19 cellular contexts compared by ENCODE assay signal in genomic region chr1:158060001-158060400, GRCh38.
DNase-seq lines count a peak whose midpoint lies in the region; ATAC-seq, FAIRE-seq and TF ChIP-seq lines count a peak whose summit lies in the region.
"Had no signal": no experiment of that assay in that cellular context is flagged by ENCODE, and none has a peak within 500 bp of the region (broad histone marks: within the 10 kb centered on the region; RNA-seq: fewer than 3 reads in every experiment).

No MANE protein-coding gene starts in this region.

- ATAC-seq in right cardiac atrium (no peak), GM21360 (IDR thresholded peaks at IDR 0.05; ENCODE audit: unreplicated experiment) (no peak)
- ATAC-seq: naive thymus-derived CD4-positive, alpha-beta T cell; stimulated activated effector memory CD8-positive, alpha-beta T cell treated with anti-CD3 and anti-CD28 coated beads, Interleukin-12 subunit alpha, Interleukin-12 subunit beta, amount 100 ng/mL, for 72 hours had no signal

- H3K27ac ChIP-seq in H1 (ENCODE audit: low read depth, low read length) (no peak overlapping the region), mesodermal cell (ENCODE audit: low read depth, low read length, severe bottlenecking) (peak overlapping the region; percentile 72), right cardiac atrium (ENCODE audit: low read length) (no peak overlapping the region)
- H3K27ac ChIP-seq: ascending aorta, parathyroid adenoma, sigmoid colon, testis had no signal

- H2BK5ac ChIP-seq in H1 (ENCODE audit: low read depth, low read length) = peak overlapping the region; percentile 55

- H2BK120ac ChIP-seq in H1 (replicated peaks; ENCODE audit: low read depth, low read length) = no peak overlapping the region

- H3K36me3 ChIP-seq in H1 (ENCODE audit: control insufficient read depth in 2 of 4, insufficient read depth in 4 of 4, low read length in 3 of 4) = no peaks in the 10 kb centered on the region
- H3K36me3 ChIP-seq in mesodermal cell (ENCODE audit: control insufficient read depth, insufficient read depth, low read length) = peaks cover 62% of the 10 kb centered on the region
- H3K36me3 ChIP-seq: sigmoid colon had no signal

- H3K4me2 ChIP-seq in H1 (ENCODE audit: insufficient read depth in 1 of 2, low read depth in 2 of 2, low read length in 2 of 2) = no peak overlapping the region; a peak in 1 of 4 replicates
- H3K4me2 ChIP-seq: SK-N-SH had no signal

- no peak overlapping the region for H3K23ac ChIP-seq in H1 (ENCODE audit: insufficient read length)

- no peak overlapping the region; the same call in 1 of the 2 replicates for H2BK20ac ChIP-seq in H1 (ENCODE audit: low read length)

- H3K9me3 ChIP-seq in H1 (ENCODE audit: insufficient read depth in 2 of 2, low read depth in 1 of 2, low read length in 1 of 2) (no peaks in the 10 kb centered on the region), mesodermal cell (ENCODE audit: control insufficient read depth, low read length) (no peaks in the 10 kb centered on the region), right cardiac atrium (ENCODE audit: control insufficient read depth, low read length) (no peaks in the 10 kb centered on the region)
- H3K9me3 ChIP-seq: ascending aorta, sigmoid colon, SK-N-SH, testis had no signal

- TF ChIP-seq EP300 in H1 (IDR thresholded peaks at IDR 0.05; ENCODE audit: borderline replicate concordance in 1 of 2, low read depth in 2 of 2, low read length in 2 of 2) = no peak

- H3K4ac ChIP-seq in H1 (replicated peaks; ENCODE audit: insufficient read length, low read depth, low read length) = no peak overlapping the region

- WGBS in H1 (ENCODE audit: extremely low coverage in 1 of 2, insufficient coverage in 1 of 2, insufficient read length in 1 of 2, insufficient replicate concordance in 2 of 2, low coverage in 1 of 2, low lambda C conversion rate in 2 of 2, missing lambda C conversion rate in 1 of 2), 2 experiments = 65% methylated on average over 4 of the region's 4 CpGs; no CpG with 5 or more reads in 1 of the 2 experiments
- WGBS in mesodermal cell (ENCODE audit: insufficient coverage in 2 of 2), 2 experiments = 13 to 20% methylated on average over 2 to 4 of the region's 4 CpGs
- WGBS in right cardiac atrium = 40% methylated on average over 4 of the region's 4 CpGs

- no peak overlapping the region for H4K5ac ChIP-seq in H1 (ENCODE audit: insufficient read length, low read depth, low read length)

- H3K79me1 ChIP-seq in H1 (ENCODE audit: low read depth, low read length) = peaks cover 12% of the 10 kb centered on the region

- H2AK5ac ChIP-seq in H1 (ENCODE audit: low read depth, low read length) = 0 out of 2 replicates have a peak overlapping the region, but pooled peaks have one; percentile 40

- peaks cover 0 to 8% of the 10 kb centered on the region in 2 experiments for H4K20me1 ChIP-seq in H1 (replicated peaks in 1 of 2; ENCODE audit: control insufficient read depth in 1 of 2, insufficient read depth in 2 of 2, low read length in 2 of 2)

- H4K8ac ChIP-seq in H1 (ENCODE audit: extremely low read depth, insufficient read depth, low read length) = no peak overlapping the region

- peak overlapping the region; percentile 69 for H2BK12ac ChIP-seq in H1 (ENCODE audit: low read depth, low read length)

- H3K23me2 ChIP-seq in H1 (ENCODE audit: low read depth, low read length) = no peaks in the 10 kb centered on the region; the same call in 1 of the 2 replicates

- POLR2A ChIA-PET in H1 (lab: Charles Lee; ENCODE audit: partially characterized antibody) = no interaction called here

- no peak overlapping the region for H4K91ac ChIP-seq in H1 (replicated peaks; ENCODE audit: insufficient read length, low read length)

- TF ChIP-seq POLR2A in H1 (IDR thresholded peaks at IDR 0.05; ENCODE audit: control extremely low read depth in 1 of 2, low read depth in 2 of 2, low read length in 2 of 2) = no peak

- H3K56ac ChIP-seq in H1 (replicated peaks; ENCODE audit: insufficient read length, low read depth, low read length) = peak overlapping the region; percentile 32

- H2AFZ ChIP-seq in H1 (ENCODE audit: low read length) = no peak overlapping the region
- H2AFZ ChIP-seq: parathyroid adenoma had no signal

- no peak overlapping the region for H3K9ac ChIP-seq in H1 (replicated peaks in 1 of 4; ENCODE audit: extremely low read depth in 1 of 4, low read depth in 3 of 4, low read length in 3 of 4)
- H3K9ac ChIP-seq: parathyroid adenoma, SK-N-SH had no signal

- FAIRE-seq in D721Med (lab: Jason Lieb, UNC) (peak; percentile 99), H1 (lab: Jason Lieb, UNC) (peak; percentile 50)

- DNase-seq in D721Med (ENCODE audit: insufficient read length, low spot score) (no peak), NCI-H524 treated with DMSO at 0.1 percent for 48 hours (lab: John Stamatoyannopoulos, UW) (peak; percentile 63), H1 (ENCODE audit: low read depth in 1 of 2, low spot score in 2 of 2) (peak in 1 of 2 experiments; percentile 23), right cardiac atrium (no peak), NCI-H146 (lab: John Stamatoyannopoulos, UW) (no peak)
- DNase-seq in stimulated activated naive CD4-positive, alpha-beta T cell (lab: John Stamatoyannopoulos, UW) = no peak
- DNase-seq: activated CD4-positive, CD25-positive, alpha-beta regulatory T cell treated with anti-CD3 and anti-CD28 coated beads, Interleukin-2, amount 50 U/mL, for 72 hours; C1 segment of cervical spinal cord; KG1; naive thymus-derived CD4-positive, alpha-beta T cell; NCI-H2029 treated with DMSO at 0.1 percent for 48 hours; sigmoid colon; SK-N-SH; testis had no signal

- H3K4me1 ChIP-seq in H1 (replicated peaks in 1 of 4; ENCODE audit: control insufficient read depth in 3 of 4, insufficient read depth in 4 of 4, low read length in 3 of 4) = peaks cover 4 to 24% (median 12%) of the 10 kb centered on the region in 4 experiments
- peaks cover 52% of the 10 kb centered on the region for H3K4me1 ChIP-seq in mesodermal cell (ENCODE audit: control insufficient read depth, insufficient read depth, low read length, poor library complexity, severe bottlenecking)
- peaks cover 11% of the 10 kb centered on the region for H3K4me1 ChIP-seq in right cardiac atrium (ENCODE audit: control insufficient read depth, insufficient read depth, low read length)
- H3K4me1 ChIP-seq: parathyroid adenoma, testis had no signal

- 0 out of 2 replicates have a peak overlapping the region, but pooled peaks have one; percentile 74 for H2BK15ac ChIP-seq in H1 (ENCODE audit: low read length)

- CTCF ChIA-PET in H1 (lab: Charles Lee; ENCODE audit: partially characterized antibody) = interaction anchor here (1.0 to 9.0 kb wide), 11 partner anchors 16 to 96 kb away, joined by 3 to 75 read pairs (median 5); partner anchors contain the start of gene KIRREL1

- intact Hi-C loops in right cardiac atrium (cut with DNase I) = no loop called here

- H3K4me3 ChIP-seq in H1 (ENCODE audit: extremely low read depth in 1 of 4, insufficient read depth in 2 of 4, low read depth in 3 of 4, low read length in 4 of 4) = no peak overlapping the region
- H3K4me3 ChIP-seq in mesodermal cell (ENCODE audit: extremely low read depth, insufficient read depth, low read length, poor library complexity, severe bottlenecking) = no peak overlapping the region
- H3K4me3 ChIP-seq in right cardiac atrium (ENCODE audit: low read length) = no peak overlapping the region
- H3K4me3 ChIP-seq: ascending aorta, sigmoid colon, testis had no signal

- H3K79me2 ChIP-seq in H1 (ENCODE audit: control insufficient read depth in 1 of 2, insufficient read depth in 2 of 2, low read length in 2 of 2) = peaks cover 0 to 21% of the 10 kb centered on the region in 2 experiments; a peak in 3 of 4 replicates
- H3K79me2 ChIP-seq: parathyroid adenoma had no signal

- H3K18ac ChIP-seq in H1 (ENCODE audit: extremely low read depth, low read length) = peak overlapping the region; percentile 53; the same call in 1 of the 2 replicates

- no peak overlapping the region for H3K14ac ChIP-seq in H1 (ENCODE audit: insufficient read length)

- no peak for TF ChIP-seq RAD21 in H1 (IDR thresholded peaks at IDR 0.05 in 1 of 2, conservative IDR thresholded peaks at IDR 0.05 in 1 of 2; ENCODE audit: low read depth in 2 of 2, low read length in 2 of 2)

- TF ChIP-seq CTCF in D721Med (IDR thresholded peaks at IDR 0.05; ENCODE audit: insufficient read depth, missing control alignments) = no peak
- TF ChIP-seq CTCF in H1 (IDR thresholded peaks at IDR 0.05; ENCODE audit: control extremely low read depth in 1 of 3, insufficient read depth in 1 of 3, low read depth in 1 of 3, low read length in 3 of 3) = no peak

- H3K27me3 ChIP-seq in H1 (replicated peaks in 1 of 4; ENCODE audit: control insufficient read depth in 3 of 4, extremely low read depth in 1 of 4, insufficient read depth in 3 of 4, low read length in 3 of 4) = no peaks in the 10 kb centered on the region
- no peaks in the 10 kb centered on the region for H3K27me3 ChIP-seq in right cardiac atrium (ENCODE audit: control insufficient read depth, insufficient read depth)
- H3K27me3 ChIP-seq: ascending aorta, sigmoid colon, testis had no signal

TF ChIP-seq in H1, 55 proteins besides CTCF, POLR2A, EP300 and RAD21 (continues in another document):
- no peak for TF ChIP-seq SP4 (IDR thresholded peaks at IDR 0.05; ENCODE audit: low read length)
- TF ChIP-seq CHD2 (IDR thresholded peaks at IDR 0.05; ENCODE audit: low read length) = no peak
- TF ChIP-seq TCF12 (IDR thresholded peaks at IDR 0.05; ENCODE audit: low read depth, low read length) = 0 out of 2 replicates have a peak, but pooled peaks have one; percentile 63
- TF ChIP-seq SUZ12 (IDR thresholded peaks at IDR 0.05; ENCODE audit: low read length) = no peak
- no peak for TF ChIP-seq KDM1A (IDR thresholded peaks at IDR 0.05; ENCODE audit: borderline replicate concordance, low read length)
- no peak for TF ChIP-seq ASH2L (IDR thresholded peaks at IDR 0.05; ENCODE audit: low read length)
- TF ChIP-seq CBX5 (IDR thresholded peaks at IDR 0.05; ENCODE audit: low read depth, low read length) = no peak
- no peak for TF ChIP-seq NANOG (IDR thresholded peaks at IDR 0.05; ENCODE audit: insufficient read depth, low read depth, low read length, poor library complexity, severe bottlenecking)
- no peak for TF ChIP-seq CTBP2 (IDR thresholded peaks at IDR 0.05; ENCODE audit: borderline replicate concordance, insufficient read depth, insufficient read length, low read length)
- no peak for TF ChIP-seq CHD1 (IDR thresholded peaks at IDR 0.05; ENCODE audit: low read depth, low read length)
- no peak for TF ChIP-seq RXRA (IDR thresholded peaks at IDR 0.05; ENCODE audit: insufficient read depth, low read depth, low read length)
- TF ChIP-seq HDAC6 (IDR thresholded peaks at IDR 0.05; ENCODE audit: low read depth, low read length) = no peak
- TF ChIP-seq E2F6 (IDR thresholded peaks at IDR 0.05) = no peak
- no peak for TF ChIP-seq SP1 (IDR thresholded peaks at IDR 0.05; ENCODE audit: low read depth, low read length)
